ENCODE assay signal across 14 cellular contexts in genomic region chr1:47582891-47583608, GRCh38.
A peak's percentile ranks its signal among the peaks of the same experiment; 100 is the strongest.
DNase-seq lines count a peak whose midpoint lies in the region; ATAC-seq lines count a peak whose summit lies in the region.
"Had no signal": no experiment of that assay in that cellular context is flagged by ENCODE, and none has a peak within 500 bp of the region (broad histone marks: within the 10 kb centered on the region; RNA-seq: fewer than 3 reads in every experiment).

No MANE protein-coding gene starts in this region.

- peak; percentile 21 for DNase-seq in NK-92 treated with Interleukin-12 subunit alpha and Interleukin-12 subunit beta, amount 100 ng/mL, for 24 hours (lab: John Stamatoyannopoulos, UW)
- DNase-seq in NK-92 (lab: John Stamatoyannopoulos, UW; ENCODE audit: unreplicated experiment) = no peak
- peak; percentile 48 for DNase-seq in activated CD8-positive, alpha-beta memory T cell treated with anti-CD3 and anti-CD28 coated beads, Interleukin-2, amount 50 U/mL, for 48 hours
- peak; percentile 34 for DNase-seq in iris pigment epithelial cell (ENCODE audit: low read depth)
- peak; percentile 31 to 46 for DNase-seq in stimulated activated naive CD8-positive, alpha-beta T cell treated with anti-CD3 and anti-CD28 coated beads, Interleukin-15, amount 100 ng/mL, for 72 hours
- no peak for DNase-seq in activated CD4-positive, alpha-beta T cell treated with anti-CD3 and anti-CD28 coated beads, Interleukin-2, amount 50 U/mL, for 1 hour
- DNase-seq: CD4-positive, alpha-beta memory T cell; GF-D8; left colon; naive B cell had no signal

- no peaks in the 10 kb centered on the region for H3K9me3 Mint-ChIP-seq in stimulated activated naive CD8-positive, alpha-beta T cell treated with anti-CD3 and anti-CD28 coated beads, Interleukin-15, amount 100 ng/mL, for 72 hours
- H3K9me3 Mint-ChIP-seq: CD4-positive, alpha-beta memory T cell; central memory CD8-positive, alpha-beta T cell; naive B cell had no signal

- peak overlapping the region in 1 of 2 donors; percentile 19 for H3K4me3 Mint-ChIP-seq in stimulated activated naive CD8-positive, alpha-beta T cell treated with anti-CD3 and anti-CD28 coated beads, Interleukin-15, amount 100 ng/mL, for 72 hours
- H3K4me3 Mint-ChIP-seq: activated naive CD8-positive, alpha-beta T cell; CD4-positive, alpha-beta memory T cell; central memory CD8-positive, alpha-beta T cell; naive B cell had no signal

- peak; percentile 93 for ATAC-seq in stimulated activated naive CD8-positive, alpha-beta T cell treated with anti-CD3 and anti-CD28 coated beads, Interleukin-15, amount 100 ng/mL, for 72 hours
- ATAC-seq in GM19467 (IDR thresholded peaks at IDR 0.05; ENCODE audit: unreplicated experiment) (no peak), HG02885 (IDR thresholded peaks at IDR 0.05; ENCODE audit: poor library complexity, unreplicated experiment) (no peak)
- ATAC-seq: left colon had no signal

- H3K4me1 Mint-ChIP-seq in stimulated activated naive CD8-positive, alpha-beta T cell treated with anti-CD3 and anti-CD28 coated beads, Interleukin-15, amount 100 ng/mL, for 72 hours = peaks cover 16% of the 10 kb centered on the region
- H3K4me1 Mint-ChIP-seq: CD4-positive, alpha-beta memory T cell; central memory CD8-positive, alpha-beta T cell; naive B cell had no signal

- H3K27ac Mint-ChIP-seq in stimulated activated naive CD8-positive, alpha-beta T cell treated with anti-CD3 and anti-CD28 coated beads, Interleukin-15, amount 100 ng/mL, for 72 hours = peak overlapping the region in 1 of 2 donors; percentile 81
- H3K27ac Mint-ChIP-seq: activated naive CD8-positive, alpha-beta T cell; CD4-positive, alpha-beta memory T cell; naive B cell had no signal

- H3K27me3 Mint-ChIP-seq in stimulated activated naive CD8-positive, alpha-beta T cell treated with anti-CD3 and anti-CD28 coated beads, Interleukin-15, amount 100 ng/mL, for 72 hours = peaks cover 45% of the 10 kb centered on the region

Comparison
In these comparisons a context has a peak if more than half of its experiments do, and no peak if none do; other contexts are left out.
1. DNase-seq: peak in NK-92 treated with Interleukin-12 subunit alpha and Interleukin-12 subunit beta, amount 100 ng/mL, for 24 hours (single experiment), activated CD8-positive, alpha-beta memory T cell treated with anti-CD3 and anti-CD28 coated beads, Interleukin-2, amount 50 U/mL, for 48 hours (single experiment), iris pigment epithelial cell (single experiment) and stimulated activated naive CD8-positive, alpha-beta T cell treated with anti-CD3 and anti-CD28 coated beads, Interleukin-15, amount 100 ng/mL, for 72 hours (2 of 2); none in NK-92 (single experiment) and activated CD4-positive, alpha-beta T cell treated with anti-CD3 and anti-CD28 coated beads, Interleukin-2, amount 50 U/mL, for 1 hour (single experiment).